Comparison of ENCODE assay signal across 9 cellular contexts in genomic region chr9:70924380-70924779, GRCh38.
DNase-seq lines count a peak whose midpoint lies in the region; ATAC-seq and TF ChIP-seq lines count a peak whose summit lies in the region.
"Had no signal": no experiment of that assay in that cellular context is flagged by ENCODE, and none has a peak within 500 bp of the region (broad histone marks: within the 10 kb centered on the region; RNA-seq: fewer than 3 reads in every experiment).

No MANE protein-coding gene starts in this region.

- H3K4me1 ChIP-seq in ascending aorta (peaks cover 3 to 4% of the 10 kb centered on the region in 2 donors), psoas muscle (no peaks in the 10 kb centered on the region), transverse colon (no peaks in the 10 kb centered on the region)

- TF ChIP-seq CTCF in ascending aorta (IDR thresholded peaks at IDR 0.05) (no peak), psoas muscle (IDR thresholded peaks at IDR 0.05) (no peak), transverse colon (IDR thresholded peaks at IDR 0.05) (no peak)

- ATAC-seq in psoas muscle = peak in 1 of 4 donors; percentile 19
- no peak for ATAC-seq in stimulated activated naive B cell treated with anti-CD40 and anti-IgM and Interleukin-4, amounts not matched to agents 10 μg/mL and 1 μg/mL and 100 μg/mL, for 72 hours (replicated peaks)

- intact Hi-C loops in ascending aorta (cut with DNase I) (loop anchor here (10.0 kb wide), 1 partner anchor 280 kb away; no protein-coding TSS in a partner anchor), psoas muscle (cut with DNase I) (loop anchor here (10.0 kb wide), 1 partner anchor 320 kb away; no protein-coding TSS in a partner anchor), transverse colon (cut with DNase I; ENCODE audit: low total_unique reads) (no loop called here), posterior cingulate gyrus (cut with DNase I) (loop anchor here (1.0 kb wide), 1 partner anchor 325 kb away; no protein-coding TSS in a partner anchor)

- H3K36me3 ChIP-seq in ascending aorta = no peaks in the 10 kb centered on the region
- no peaks in the 10 kb centered on the region for H3K36me3 ChIP-seq in psoas muscle (ENCODE audit: insufficient read depth in 1 of 2, low read depth in 1 of 2)
- no peaks in the 10 kb centered on the region for H3K36me3 ChIP-seq in transverse colon
- H3K36me3 ChIP-seq: cardiac muscle cell had no signal

- no peak overlapping the region for H3K27ac Mint-ChIP-seq in stimulated activated naive B cell treated with anti-CD40 and anti-IgM and Interleukin-4, amounts not matched to agents 10 μg/mL and 1 μg/mL and 100 μg/mL, for 72 hours

- no peak for TF ChIP-seq POLR2A in transverse colon (IDR thresholded peaks at IDR 0.05)

- H3K27ac ChIP-seq in ascending aorta (peak overlapping the region; percentile 56 to 70), psoas muscle (no peak overlapping the region), transverse colon (no peak overlapping the region)
- H3K27ac ChIP-seq: cardiac muscle cell had no signal

- H3K27me3 Mint-ChIP-seq in stimulated activated naive B cell treated with anti-CD40 and anti-IgM and Interleukin-4, amounts not matched to agents 10 μg/mL and 1 μg/mL and 100 μg/mL, for 72 hours = no peaks in the 10 kb centered on the region

- WGBS in psoas muscle, 3 donors = 23 to 44% (median 30%) methylated on average over 6 of the region's 6 CpGs
- 65 to 67% methylated on average over 6 of the region's 6 CpGs for WGBS in transverse colon (ENCODE audit: low coverage in 1 of 2), 2 donors

- H3K9me3 ChIP-seq in ascending aorta = no peaks in the 10 kb centered on the region
- H3K9me3 ChIP-seq in psoas muscle = no peaks in the 10 kb centered on the region
- H3K9me3 ChIP-seq in transverse colon = no peaks in the 10 kb centered on the region

- H3K4me1 Mint-ChIP-seq in stimulated activated naive B cell treated with anti-CD40 and anti-IgM and Interleukin-4, amounts not matched to agents 10 μg/mL and 1 μg/mL and 100 μg/mL, for 72 hours = no peaks in the 10 kb centered on the region

- H3K36me3 Mint-ChIP-seq in stimulated activated naive B cell treated with anti-CD40 and anti-IgM and Interleukin-4, amounts not matched to agents 10 μg/mL and 1 μg/mL and 100 μg/mL, for 72 hours = no peaks in the 10 kb centered on the region

- in situ Hi-C loops in transverse colon (cut with MboI; ENCODE audit: low pct_ligation_motif_present in 1 of 4, low pct_unique_long_range_greater_than_20kb in 1 of 4, low sequenced_read_pairs in 3 of 4) = loop anchor here in 1 of 4 donors (25.0 kb wide), 1 partner anchor 313 kb away; no protein-coding TSS in a partner anchor

- no peak for TF ChIP-seq EP300 in transverse colon (IDR thresholded peaks at IDR 0.05; ENCODE audit: low read depth)

- H3K9me3 Mint-ChIP-seq in stimulated activated naive B cell treated with anti-CD40 and anti-IgM and Interleukin-4, amounts not matched to agents 10 μg/mL and 1 μg/mL and 100 μg/mL, for 72 hours = no peaks in the 10 kb centered on the region

- H3K27me3 ChIP-seq in ascending aorta = no peaks in the 10 kb centered on the region
- H3K27me3 ChIP-seq in psoas muscle (ENCODE audit: insufficient read depth in 3 of 3, low read length in 2 of 3) = no peaks in the 10 kb centered on the region
- no peaks in the 10 kb centered on the region for H3K27me3 ChIP-seq in transverse colon
- H3K27me3 ChIP-seq: cardiac muscle cell had no signal

- no peak overlapping the region for H3K4me3 Mint-ChIP-seq in stimulated activated naive B cell treated with anti-CD40 and anti-IgM and Interleukin-4, amounts not matched to agents 10 μg/mL and 1 μg/mL and 100 μg/mL, for 72 hours

- peak overlapping the region; percentile 41 to 57 for H3K4me3 ChIP-seq in ascending aorta
- H3K4me3 ChIP-seq in psoas muscle = peak overlapping the region; percentile 15
- H3K4me3 ChIP-seq in transverse colon = no peak overlapping the region
- H3K4me3 ChIP-seq: cardiac muscle cell had no signal

- DNase-seq in GM04503 (ENCODE audit: low read depth) = peak; percentile 93
- no peak for DNase-seq in ascending aorta (ENCODE audit: low spot score in 2 of 2)
- peak; percentile 84 for DNase-seq in fibroblast of the conjunctiva (ENCODE audit: low read depth)
- DNase-seq in psoas muscle = no peak
- DNase-seq in transverse colon = no peak
- DNase-seq in stimulated activated naive B cell treated with anti-CD40 and anti-IgM and Interleukin-4, amounts not matched to agents 10 μg/mL and 1 μg/mL and 100 μg/mL, for 72 hours = no peak
- DNase-seq in posterior cingulate gyrus = no peak
- DNase-seq in activated CD4-positive, alpha-beta T cell treated with anti-CD3 and anti-CD28 coated beads, Interleukin-2, amount 50 U/mL, for 1 hour = no peak

Comparison
In these comparisons a context has a peak if more than half of its experiments do, and no peak if none do; other contexts are left out.
1. DNase-seq: peak in GM04503 (single experiment) and fibroblast of the conjunctiva (single experiment); none in ascending aorta (0 of 2), psoas muscle (0 of 2), transverse colon (single experiment), stimulated activated naive B cell treated with anti-CD40 and anti-IgM and Interleukin-4, amounts not matched to agents 10 μg/mL and 1 μg/mL and 100 μg/mL, for 72 hours (single experiment), posterior cingulate gyrus (0 of 10) and activated CD4-positive, alpha-beta T cell treated with anti-CD3 and anti-CD28 coated beads, Interleukin-2, amount 50 U/mL, for 1 hour (single experiment).
2. H3K27ac ChIP-seq: peak in ascending aorta (2 of 2); none in psoas muscle (single experiment) and transverse colon (0 of 4).
3. H3K4me3 ChIP-seq: peak in ascending aorta (2 of 2) and psoas muscle (single experiment); none in transverse colon (0 of 4).